In the genomic region with DNA sequence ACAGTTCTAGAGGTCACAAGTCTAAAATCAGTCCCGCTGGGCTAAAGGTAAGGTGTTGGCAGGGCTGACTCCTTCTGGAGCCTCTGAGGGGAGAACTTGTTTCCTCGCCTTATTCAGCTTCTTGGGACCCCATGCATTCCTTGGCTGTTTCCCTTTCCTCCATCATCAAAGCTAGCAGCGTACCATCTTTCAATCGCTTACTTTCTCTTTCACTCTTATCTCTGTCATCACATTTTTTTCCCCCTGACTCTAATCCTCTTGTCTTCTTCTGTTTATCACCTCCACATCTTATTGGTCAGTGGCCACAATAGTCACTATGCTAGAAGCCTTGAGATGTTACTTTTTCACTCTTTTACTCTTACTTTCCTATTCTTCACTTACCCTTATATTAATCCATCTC, we compare ENCODE assay signal across 28 cellular contexts.
A peak's percentile ranks its signal among the peaks of the same experiment; 100 is the strongest.
DNase-seq lines count a peak whose midpoint lies in the region; ATAC-seq, FAIRE-seq and TF ChIP-seq lines count a peak whose summit lies in the region.
"Had no signal": no experiment of that assay in that cellular context is flagged by ENCODE, and none has a peak within 500 bp of the region (broad histone marks: within the 10 kb centered on the region; RNA-seq: fewer than 3 reads in every experiment).

No MANE protein-coding gene starts in this region.

- H3K4me3 Mint-ChIP-seq in activated T-cell treated with anti-CD3 and anti-CD28 coated beads, Interleukin-2, amount 50 U/mL, for 72 hours, result peak overlapping the region; percentile 2 to 52

- no peaks in the 10 kb centered on the region for H3K79me2 ChIP-seq in osteoblast (ENCODE audit: insufficient read depth, low read length)

- ATAC-seq in activated T-cell treated with anti-CD3 and anti-CD28 coated beads, Interleukin-2, amount 50 U/mL, for 72 hours (replicated peaks in 1 of 2), result no peak
- ATAC-seq: HepG2 had no signal

- H3K4me1 ChIP-seq in osteoblast (ENCODE audit: insufficient read depth, low read length), result no peaks in the 10 kb centered on the region
- H3K4me1 ChIP-seq: Caco-2, Peyer's patch had no signal

- H3K36me3 ChIP-seq in GM06990 (ENCODE audit: control insufficient read depth, insufficient read depth, low read length), result no peaks in the 10 kb centered on the region
- no peaks in the 10 kb centered on the region for H3K36me3 ChIP-seq in osteoblast (ENCODE audit: insufficient read depth, low read length)
- H3K36me3 ChIP-seq: BLaER1 treated with 17β-estradiol and CSF1 and Interleukin-3, amounts not matched to agents 10 nM and 100 nM; MG63; Peyer's patch had no signal

- peaks cover 6% of the 10 kb centered on the region for H3K4me1 Mint-ChIP-seq in activated T-cell treated with anti-CD3 and anti-CD28 coated beads, Interleukin-2, amount 50 U/mL, for 72 hours (ENCODE audit: low read depth)

- no peaks in the 10 kb centered on the region for H3K9me3 Mint-ChIP-seq in activated T-cell treated with anti-CD3 and anti-CD28 coated beads, Interleukin-2, amount 50 U/mL, for 72 hours

- peak overlapping the region; percentile 35 for H2AFZ ChIP-seq in osteoblast (ENCODE audit: low read length)

- FAIRE-seq in GM19239 (lab: Jason Lieb, UNC), result no peak
- FAIRE-seq: GM12892, H54, HepG2 had no signal

- H3K27me3 ChIP-seq in GM06990 (replicated peaks; ENCODE audit: control insufficient read depth, insufficient read depth, low read length) (no peaks in the 10 kb centered on the region), osteoblast (ENCODE audit: insufficient read depth, low read length) (peaks cover 2% of the 10 kb centered on the region)
- H3K27me3 ChIP-seq: BLaER1 treated with 17β-estradiol and CSF1 and Interleukin-3, amounts not matched to agents 10 nM and 100 nM; MG63; Peyer's patch had no signal

- H3K27me3 Mint-ChIP-seq in activated T-cell treated with anti-CD3 and anti-CD28 coated beads, Interleukin-2, amount 50 U/mL, for 72 hours (ENCODE audit: low read depth), result peaks cover 17% of the 10 kb centered on the region

- no peaks in the 10 kb centered on the region for H3K9me3 ChIP-seq in osteoblast (ENCODE audit: low read depth, low read length)
- H3K9me3 ChIP-seq: BLaER1 treated with 17β-estradiol and CSF1 and Interleukin-3, amounts not matched to agents 10 nM and 100 nM; Caco-2; MG63; Peyer's patch had no signal

- H4K20me1 ChIP-seq in osteoblast (ENCODE audit: insufficient read depth, low read length), result no peaks in the 10 kb centered on the region
- H4K20me1 ChIP-seq: BLaER1 treated with 17β-estradiol and CSF1 and Interleukin-3, amounts not matched to agents 10 nM and 100 nM had no signal

- no peak overlapping the region for H3K4me2 ChIP-seq in osteoblast (ENCODE audit: insufficient read depth, low read length)
- H3K4me2 ChIP-seq: BLaER1 treated with 17β-estradiol and CSF1 and Interleukin-3, amounts not matched to agents 10 nM and 100 nM had no signal

- DNase-seq in activated T-cell treated with anti-CD3 and anti-CD28 coated beads, Interleukin-2, amount 50 U/mL, for 72 hours, result no peak
- DNase-seq in activated T-cell treated with anti-CD3 and anti-CD28 coated beads for 4 hours, result no peak
- no peak for DNase-seq in GM06990 (ENCODE audit: extremely low read depth, insufficient read length)
- peak; percentile 24 for DNase-seq in OCI-M1 (lab: John Stamatoyannopoulos, UW)
- DNase-seq in osteoblast (ENCODE audit: insufficient read length, low spot score, missing footprints), result no peak
- DNase-seq in NCI-H2029 treated with DMSO at 0.1 percent for 48 hours (lab: John Stamatoyannopoulos, UW), result no peak
- no peak for DNase-seq in GM19239 (ENCODE audit: insufficient read length, low spot score)
- no peak for DNase-seq in NCI-H2227 (lab: John Stamatoyannopoulos, UW; ENCODE audit: unreplicated experiment)
- DNase-seq: AML-193; Caco-2; CD4-positive, alpha-beta memory T cell; DMS79; GF-D8; KBM-7; MG63; NCI-H1105 treated with DMSO at 0.1 percent for 48 hours; NCI-H146; NCI-H2029; NCI-H226; NCI-H510A; NCI-H69; Peyer's patch; SIG-M5 had no signal

- H3K4me3 ChIP-seq in GM06990 (replicated peaks; ENCODE audit: low read depth, low read length) (peak overlapping the region; percentile 40), osteoblast (ENCODE audit: insufficient read depth, low read length) (no peak overlapping the region)
- H3K4me3 ChIP-seq: BLaER1 treated with 17β-estradiol and CSF1 and Interleukin-3, amounts not matched to agents 10 nM and 100 nM; MG63; Peyer's patch; SK-N-MC had no signal

- TF ChIP-seq CTCF in GM06990 (IDR thresholded peaks at IDR 0.05; ENCODE audit: insufficient read depth, low read length, poor library complexity, severe bottlenecking) (no peak), osteoblast (IDR thresholded peaks at IDR 0.05; ENCODE audit: extremely low read depth, low read depth, low read length) (no peak)

- H3K27ac Mint-ChIP-seq in activated T-cell treated with anti-CD3 and anti-CD28 coated beads, Interleukin-2, amount 50 U/mL, for 72 hours, result no peak overlapping the region
- H3K27ac Mint-ChIP-seq: CD4-positive, alpha-beta memory T cell had no signal

- no peak overlapping the region for H3K27ac ChIP-seq in osteoblast (ENCODE audit: low read depth, low read length)
- H3K27ac ChIP-seq: BLaER1 treated with 17β-estradiol and CSF1 and Interleukin-3, amounts not matched to agents 10 nM and 100 nM; Peyer's patch; SK-N-MC had no signal

- H3K36me3 Mint-ChIP-seq in activated T-cell treated with anti-CD3 and anti-CD28 coated beads, Interleukin-2, amount 50 U/mL, for 72 hours (ENCODE audit: insufficient read depth in 2 of 2), result no peaks in the 10 kb centered on the region
- H3K36me3 Mint-ChIP-seq: CD4-positive, alpha-beta memory T cell had no signal
